ENCODE assay signal across 16 cellular contexts in the genomic region with DNA sequence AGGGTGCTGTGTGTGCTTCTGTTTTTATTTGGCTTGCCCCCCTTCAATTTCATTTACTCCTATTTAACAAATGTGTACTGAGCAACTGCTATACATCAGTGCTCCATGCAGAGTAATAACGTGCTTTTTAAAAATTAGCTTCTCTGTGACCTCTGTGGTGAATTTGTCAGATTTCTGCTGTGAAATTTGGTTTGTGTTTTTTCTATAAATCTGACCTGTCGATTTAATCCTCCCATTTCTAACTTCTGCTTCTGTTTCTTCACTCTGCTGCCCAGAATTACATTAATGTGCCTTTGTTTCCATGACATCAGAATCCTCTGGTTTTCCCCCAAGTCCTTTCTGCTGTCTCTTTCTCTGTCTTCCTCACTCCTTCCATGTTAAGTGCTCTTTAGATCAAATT.
DNase-seq lines count a peak whose midpoint lies in the region; TF ChIP-seq lines count a peak whose summit lies in the region.
"Had no signal": no experiment of that assay in that cellular context is flagged by ENCODE, and none has a peak within 500 bp of the region (broad histone marks: within the 10 kb centered on the region; RNA-seq: fewer than 3 reads in every experiment).

No MANE protein-coding gene starts in this region.

- no peaks in the 10 kb centered on the region for H3K4me1 Mint-ChIP-seq in activated CD4-positive, alpha-beta memory T cell treated with anti-CD3 and anti-CD28 coated beads, Interleukin-2, amount 10 ng/mL, durations not matched to agents 7 days and 5 days
- H3K4me1 Mint-ChIP-seq: IgD-negative memory B cell, T-helper 17 cell had no signal

- H2AFZ ChIP-seq in Loucy (ENCODE audit: low read length) (0 out of 2 replicates have a peak overlapping the region, but pooled peaks have one; percentile 9), smooth muscle cell (ENCODE audit: low read depth) (peak overlapping the region; percentile 21)

- H3K36me3 Mint-ChIP-seq in activated CD4-positive, alpha-beta memory T cell treated with anti-CD3 and anti-CD28 coated beads, Interleukin-2, amount 10 ng/mL, durations not matched to agents 7 days and 5 days (ENCODE audit: low read depth) = no peaks in the 10 kb centered on the region
- H3K36me3 Mint-ChIP-seq: IgD-negative memory B cell had no signal

- 80% methylated on average over 2 of the region's 2 CpGs for WGBS in smooth muscle cell (ENCODE audit: low lambda C conversion rate)

- no peaks in the 10 kb centered on the region for H3K9me2 ChIP-seq in Loucy (replicated peaks; ENCODE audit: low read depth, low read length)

- H3K27me3 Mint-ChIP-seq in activated CD4-positive, alpha-beta memory T cell treated with anti-CD3 and anti-CD28 coated beads, Interleukin-2, amount 10 ng/mL, durations not matched to agents 7 days and 5 days = no peaks in the 10 kb centered on the region
- H3K27me3 Mint-ChIP-seq: IgD-negative memory B cell, T-helper 17 cell had no signal

- no peak overlapping the region for H3K4me3 ChIP-seq in Loucy (ENCODE audit: low read length, poor library complexity, severe bottlenecking)
- no peak overlapping the region for H3K4me3 ChIP-seq in choroid plexus epithelial cell (ENCODE audit: low read depth, low read length)
- H3K4me3 ChIP-seq in smooth muscle cell = no peak overlapping the region
- H3K4me3 ChIP-seq: SJCRH30 had no signal

- H3K9me3 ChIP-seq in Loucy (ENCODE audit: insufficient read depth, low read depth, low read length) (no peaks in the 10 kb centered on the region), smooth muscle cell (replicated peaks; ENCODE audit: low read depth) (no peaks in the 10 kb centered on the region)
- H3K9me3 ChIP-seq: SJCRH30 had no signal

- peak; percentile 43 for DNase-seq in DMS 273 treated with DMSO at 0.1 percent for 48 hours (lab: John Stamatoyannopoulos, UW)
- DNase-seq in choroid plexus epithelial cell (ENCODE audit: low read depth) = peak; percentile 34
- DNase-seq in smooth muscle cell (lab: John Stamatoyannopoulos, UW; ENCODE audit: unreplicated experiment) = no peak
- no peak for DNase-seq in activated CD4-positive, alpha-beta memory T cell treated with anti-CD3 and anti-CD28 coated beads, Interleukin-2, amount 10 ng/mL, durations not matched to agents 7 days and 5 days
- no peak for DNase-seq in AG20443 (ENCODE audit: low spot score)
- DNase-seq in stimulated activated CD4-positive, alpha-beta T cell treated with anti-CD3 and anti-CD28 coated beads, Interleukin-2, amount 100 ng/mL, for 48 hours = no peak
- DNase-seq: DMS153, GDM1, NCI-H2081 treated with DMSO at 0.1 percent for 48 hours, NCI-H2227 treated with DMSO at 0.1 percent for 48 hours, NCI-H510A treated with DMSO at 0.1 percent for 48 hours, SJCRH30, T-helper 17 cell had no signal

- no peak for TF ChIP-seq CTCF in Loucy (conservative IDR thresholded peaks at IDR 0.05; ENCODE audit: low read length)
- no peak for TF ChIP-seq CTCF in choroid plexus epithelial cell (conservative IDR thresholded peaks at IDR 0.05; ENCODE audit: low read depth, low read length)
- no peak for TF ChIP-seq CTCF in smooth muscle cell (IDR thresholded peaks at IDR 0.05; ENCODE audit: borderline replicate concordance, insufficient read depth, poor library complexity, severe bottlenecking)

- H3K9ac ChIP-seq in Loucy (ENCODE audit: low read depth, low read length, poor library complexity, severe bottlenecking) (no peak overlapping the region), smooth muscle cell (ENCODE audit: low read depth) (no peak overlapping the region)

- no peak overlapping the region for H3K4me2 ChIP-seq in Loucy (ENCODE audit: low read depth, low read length, poor library complexity, severe bottlenecking)
- H3K4me2 ChIP-seq in smooth muscle cell = no peak overlapping the region

- H3K27me3 ChIP-seq in Loucy (ENCODE audit: insufficient read depth, low read length, poor library complexity, severe bottlenecking) = no peaks in the 10 kb centered on the region
- H3K27me3 ChIP-seq in smooth muscle cell (ENCODE audit: low read depth) = no peaks in the 10 kb centered on the region
- H3K27me3 ChIP-seq: SJCRH30 had no signal

- POLR2A ChIA-PET in activated CD4-positive, alpha-beta memory T cell treated with anti-CD3 and anti-CD28 coated beads, Interleukin-2, amount 10 ng/mL, durations not matched to agents 7 days and 5 days (lab: Charles Lee) = no interaction called here

- H3K4me1 ChIP-seq in Loucy (ENCODE audit: insufficient read depth, low read length, poor library complexity, severe bottlenecking) = peaks cover under 1% of the 10 kb centered on the region
- peaks cover 4% of the 10 kb centered on the region for H3K4me1 ChIP-seq in smooth muscle cell (ENCODE audit: low read depth)

- H3F3A ChIP-seq in Loucy (ENCODE audit: low read depth) (no peaks in the 10 kb centered on the region), smooth muscle cell (ENCODE audit: low read depth) (no peaks in the 10 kb centered on the region)

- no peaks in the 10 kb centered on the region for H3K79me2 ChIP-seq in Loucy (ENCODE audit: insufficient read depth, low read length)
- H3K79me2 ChIP-seq in smooth muscle cell (ENCODE audit: low read depth) = no peaks in the 10 kb centered on the region

- no peaks in the 10 kb centered on the region for H4K20me1 ChIP-seq in Loucy (ENCODE audit: insufficient read depth, low read length, poor library complexity, severe bottlenecking)
- H4K20me1 ChIP-seq in smooth muscle cell (ENCODE audit: low read depth) = no peaks in the 10 kb centered on the region

- no peaks in the 10 kb centered on the region for H3K9me3 Mint-ChIP-seq in activated CD4-positive, alpha-beta memory T cell treated with anti-CD3 and anti-CD28 coated beads, Interleukin-2, amount 10 ng/mL, durations not matched to agents 7 days and 5 days
- H3K9me3 Mint-ChIP-seq: IgD-negative memory B cell had no signal

- H3K27ac ChIP-seq in smooth muscle cell (ENCODE audit: low read depth) = no peak overlapping the region
- H3K27ac ChIP-seq: C4-2B, SJCRH30 had no signal

- no peaks in the 10 kb centered on the region for H3K36me3 ChIP-seq in Loucy (ENCODE audit: insufficient read depth, low read length)
- H3K36me3 ChIP-seq in smooth muscle cell (ENCODE audit: low read depth) = no peaks in the 10 kb centered on the region
- H3K36me3 ChIP-seq: SJCRH30 had no signal

- H3K4me3 Mint-ChIP-seq in activated CD4-positive, alpha-beta memory T cell treated with anti-CD3 and anti-CD28 coated beads, Interleukin-2, amount 10 ng/mL, durations not matched to agents 7 days and 5 days = no peak overlapping the region
- H3K4me3 Mint-ChIP-seq: IgD-negative memory B cell, T-helper 17 cell had no signal

- CTCF ChIA-PET in activated CD4-positive, alpha-beta memory T cell treated with anti-CD3 and anti-CD28 coated beads, Interleukin-2, amount 10 ng/mL, durations not matched to agents 7 days and 5 days (lab: Charles Lee) = no interaction called here

- H3K27ac Mint-ChIP-seq in activated CD4-positive, alpha-beta memory T cell treated with anti-CD3 and anti-CD28 coated beads, Interleukin-2, amount 10 ng/mL, durations not matched to agents 7 days and 5 days = no peak overlapping the region
- H3K27ac Mint-ChIP-seq: IgD-negative memory B cell, T-helper 17 cell had no signal

Comparison
In these comparisons a context has a peak if more than half of its experiments do, and no peak if none do; other contexts are left out.
1. DNase-seq: peak in DMS 273 treated with DMSO at 0.1 percent for 48 hours (single experiment) and choroid plexus epithelial cell (single experiment); none in smooth muscle cell (single experiment), activated CD4-positive, alpha-beta memory T cell treated with anti-CD3 and anti-CD28 coated beads, Interleukin-2, amount 10 ng/mL, durations not matched to agents 7 days and 5 days (single experiment), AG20443 (single experiment) and stimulated activated CD4-positive, alpha-beta T cell treated with anti-CD3 and anti-CD28 coated beads, Interleukin-2, amount 100 ng/mL, for 48 hours (0 of 2).